In genomic region chr19:45882652-45883585, GRCh38 we compare ENCODE assay signal across 8 cellular contexts. TPM values are rescaled to one million over a fixed set of nuclear protein-coding genes. Genes with fewer than 3 reads are reported as not detected.
DNase-seq lines count a peak whose midpoint lies in the region; ATAC-seq and TF ChIP-seq lines count a peak whose summit lies in the region.

No MANE protein-coding gene starts in this region.

- H2AFZ ChIP-seq in smooth muscle cell (ENCODE audit: low read depth): no peak overlapping the region

- peak; percentile 25 for ATAC-seq in GM19035 (IDR thresholded peaks at IDR 0.05; ENCODE audit: unreplicated experiment)
- no peak for ATAC-seq in GM18873 (IDR thresholded peaks at IDR 0.05; ENCODE audit: low FRiP score, unreplicated experiment)

- peaks cover 18% of the 10 kb centered on the region for H3K79me2 ChIP-seq in smooth muscle cell (ENCODE audit: low read depth)

- intact Hi-C loops in breast epithelium (cut with DNase I; ENCODE audit: low total_unique reads): no loop called here

- TF ChIP-seq POLR2A in breast epithelium (IDR thresholded peaks at IDR 0.05): no peak

- no peaks in the 10 kb centered on the region for H3K36me3 ChIP-seq in breast epithelium
- no peaks in the 10 kb centered on the region for H3K36me3 ChIP-seq in smooth muscle cell (ENCODE audit: low read depth)

- H3K27ac ChIP-seq in VCaP: peak overlapping the region; percentile 98
- peak overlapping the region; percentile 56 to 73 for H3K27ac ChIP-seq in breast epithelium
- H3K27ac ChIP-seq in smooth muscle cell (ENCODE audit: low read depth): no peak overlapping the region

- 3% methylated on average over 43 of the region's 47 CpGs for WGBS in smooth muscle cell (ENCODE audit: low lambda C conversion rate)

- DNase-seq in AG09319 (ENCODE audit: extremely low read depth, low read depth) (peak; percentile 67), NCI-H2081 (lab: John Stamatoyannopoulos, UW) (peak; percentile 82 to 85), breast epithelium (ENCODE audit: low spot score in 2 of 2) (peak; percentile 82 to 89), iPS-NIHi7 (ENCODE audit: extremely low spot score) (peak; percentile 83), smooth muscle cell (lab: John Stamatoyannopoulos, UW; ENCODE audit: unreplicated experiment) (peak; percentile 34)

- peak; percentile 99 for TF ChIP-seq CTCF in AG09319 (IDR thresholded peaks at IDR 0.05; ENCODE audit: low read depth, low read length)
- peak; percentile 99 for TF ChIP-seq CTCF in VCaP (conservative IDR thresholded peaks at IDR 0.05)
- TF ChIP-seq CTCF in breast epithelium (IDR thresholded peaks at IDR 0.05): peak; percentile 88 to 97 (median 95)
- peak; percentile 92 for TF ChIP-seq CTCF in smooth muscle cell (IDR thresholded peaks at IDR 0.05; ENCODE audit: borderline replicate concordance, insufficient read depth, poor library complexity, severe bottlenecking)

- H3K4me1 ChIP-seq in breast epithelium (peaks cover 18 to 27% of the 10 kb centered on the region in 2 donors), smooth muscle cell (ENCODE audit: low read depth) (peaks cover 20% of the 10 kb centered on the region)

- H3K9ac ChIP-seq in smooth muscle cell (ENCODE audit: low read depth): no peak overlapping the region

- H4K20me1 ChIP-seq in smooth muscle cell (ENCODE audit: low read depth): peaks cover 23% of the 10 kb centered on the region

- peaks cover 0 to 2% of the 10 kb centered on the region in 2 donors for H3K27me3 ChIP-seq in breast epithelium
- no peaks in the 10 kb centered on the region for H3K27me3 ChIP-seq in smooth muscle cell (ENCODE audit: low read depth)

- H3K4me3 ChIP-seq in breast epithelium (peak overlapping the region in 2 of 3 donors; percentile 80 to 86), smooth muscle cell (peak overlapping the region; percentile 27)

- no peaks in the 10 kb centered on the region for H3K9me3 ChIP-seq in breast epithelium
- no peaks in the 10 kb centered on the region for H3K9me3 ChIP-seq in smooth muscle cell (replicated peaks; ENCODE audit: low read depth)

- H3F3A ChIP-seq in smooth muscle cell (ENCODE audit: low read depth): peaks cover 7% of the 10 kb centered on the region

- H3K4me2 ChIP-seq in smooth muscle cell: peak overlapping the region; percentile 81

RNA-seq across cellular contexts. Expression of gene IRF2BP1, which starts 3.0 kb away (rescaled TPM):
- total RNA-seq in breast epithelium (10 to 100 TPM; 16.5 to 26.5 (median 19.7) TPM), smooth muscle cell (10.4 and 19.0 TPM in 2 replicates)
- 11.2 and 12.9 TPM in 2 replicates for polyA plus RNA-seq in smooth muscle cell

RNA-seq across cellular contexts. Expression of gene FOXA3, which starts 18.8 kb away (rescaled TPM):
- under 1 TPM in 1 of 3 donors, not detected in 2; 0.33 TPM for total RNA-seq in breast epithelium
- total RNA-seq in smooth muscle cell: 0.13 and 0.76 TPM in 2 replicates
- 0.50 and 0.65 TPM in 2 replicates for polyA plus RNA-seq in smooth muscle cell

RNA-seq across cellular contexts. Expression of gene MYPOP, which starts 19.5 kb away (rescaled TPM):
- total RNA-seq in breast epithelium: 1 to 10 TPM; 2.0 to 5.9 (median 2.4) TPM
- total RNA-seq in smooth muscle cell: 1.6 and 3.9 TPM in 2 replicates
- 2.1 and 3.5 TPM in 2 replicates for polyA plus RNA-seq in smooth muscle cell

RNA-seq across cellular contexts. Expression of gene SYMPK, which starts 20.0 kb away (rescaled TPM):
- total RNA-seq in breast epithelium (10 to 100 TPM; 24.3 to 50.8 (median 31.3) TPM), smooth muscle cell (30.9 and 33.3 TPM in 2 replicates)
- polyA plus RNA-seq in smooth muscle cell: 28.6 and 34.1 TPM in 2 replicates

RNA-seq across cellular contexts. Expression of gene NANOS2, which starts 31.7 kb away (rescaled TPM):
- not detected for total RNA-seq in breast epithelium
- not detected in 2 replicates for total RNA-seq in smooth muscle cell
- polyA plus RNA-seq in smooth muscle cell: not detected in 2 replicates

Comparison
In these comparisons a context has a peak if more than half of its experiments do, and no peak if none do; other contexts are left out.
1. DNase-seq: peak in every context shown above with its lines; median percentile 86 in breast epithelium; 84 in NCI-H2081; 83 in iPS-NIHi7; 67 in AG09319; 34 in smooth muscle cell.